Comparison of ENCODE assay signal across 24 cellular contexts in genomic region chr20:32071395-32072167, GRCh38. TPM values are rescaled to one million over a fixed set of nuclear protein-coding genes. Genes with fewer than 3 reads are reported as not detected.
DNase-seq lines count a peak whose midpoint lies in the region; ATAC-seq and TF ChIP-seq lines count a peak whose summit lies in the region.
"Had no signal": no experiment of that assay in that cellular context is flagged by ENCODE, and none has a peak within 500 bp of the region (broad histone marks: within the 10 kb centered on the region; RNA-seq: fewer than 3 reads in every experiment).

No MANE protein-coding gene starts in this region.

- no peak overlapping the region for H3K27ac Mint-ChIP-seq in GM23338
- H3K27ac Mint-ChIP-seq in dendritic cell treated with granulocyte-macrophage colony-stimulating factor and Interleukin-4, amounts not matched to agents 40 ng/mL and 50 ng/mL, for 4 days = peak overlapping the region; percentile 66
- H3K27ac Mint-ChIP-seq: CD8-positive, alpha-beta T cell had no signal

- H3K36me3 ChIP-seq in BLaER1 = no peaks in the 10 kb centered on the region
- H3K36me3 ChIP-seq in GM23338 (ENCODE audit: insufficient read depth) = no peaks in the 10 kb centered on the region
- peaks cover 0 to 55% (median 13%) of the 10 kb centered on the region in 6 donors for H3K36me3 ChIP-seq in spleen
- H3K36me3 ChIP-seq: SJSA1 had no signal

- 87 to 92% (median 90%) methylated on average over 15 to 17 of the region's 17 CpGs for WGBS in spleen, 5 donors

- no peak overlapping the region for H3K4me3 ChIP-seq in BLaER1
- no peak overlapping the region for H3K4me3 ChIP-seq in GM23338
- H3K4me3 ChIP-seq in spleen = peak overlapping the region in 1 of 8 donors; percentile 23
- H3K4me3 ChIP-seq: K562, PC-9, SJSA1 had no signal

- H3K27ac ChIP-seq in BLaER1 = peak overlapping the region; percentile 67
- no peak overlapping the region for H3K27ac ChIP-seq in GM23338 (ENCODE audit: low read depth)
- peak overlapping the region in 7 of 8 donors; percentile 15 to 92 (median 82) for H3K27ac ChIP-seq in spleen
- H3K27ac ChIP-seq: HL-60, PC-9, SJSA1 had no signal

- no peak for TF ChIP-seq POLR2A in spleen (IDR thresholded peaks at IDR 0.05)

- H3K4me2 ChIP-seq in BLaER1 (peak overlapping the region; percentile 54), GM23338 (no peak overlapping the region)
- H3K4me2 ChIP-seq: PC-9 had no signal

- peaks cover 4% of the 10 kb centered on the region; the same call in 1 of the 2 replicates for H3K9me2 ChIP-seq in GM23338 (ENCODE audit: insufficient read depth)

- no peak overlapping the region for H3K9ac ChIP-seq in BLaER1

- peak overlapping the region; percentile 56 for H2AFZ ChIP-seq in GM23338
- H2AFZ ChIP-seq: PC-9 had no signal

- intact Hi-C loops in dendritic cell treated with granulocyte-macrophage colony-stimulating factor and Interleukin-4, amounts not matched to agents 40 ng/mL and 50 ng/mL, for 4 days (cut with micrococcal nuclease) = no loop called here
- intact Hi-C loops in spleen (cut with DNase I; ENCODE audit: low total_unique reads) = no loop called here

- H3K27me3 ChIP-seq in BLaER1 (no peaks in the 10 kb centered on the region), GM23338 (ENCODE audit: insufficient read depth) (no peaks in the 10 kb centered on the region), spleen (replicated peaks in 1 of 7) (no peaks in the 10 kb centered on the region)
- H3K27me3 ChIP-seq: SJSA1 had no signal

- no peaks in the 10 kb centered on the region for H3F3A ChIP-seq in GM23338 (replicated peaks; ENCODE audit: low read depth)

- H3K9me3 Mint-ChIP-seq in GM23338 = peaks cover 10% of the 10 kb centered on the region; the same call in 2 of the 3 replicates
- no peaks in the 10 kb centered on the region for H3K9me3 Mint-ChIP-seq in dendritic cell treated with granulocyte-macrophage colony-stimulating factor and Interleukin-4, amounts not matched to agents 40 ng/mL and 50 ng/mL, for 4 days
- H3K9me3 Mint-ChIP-seq: CD8-positive, alpha-beta T cell had no signal

- ATAC-seq in GM23338 = no peak
- ATAC-seq: CD8-positive, alpha-beta T cell; K562; Right ventricle myocardium inferior had no signal

- H3K9me3 ChIP-seq in BLaER1 (no peaks in the 10 kb centered on the region), spleen (no peaks in the 10 kb centered on the region)
- H3K9me3 ChIP-seq: Caco-2, SJSA1 had no signal

- TF ChIP-seq CTCF in GM23338 (conservative IDR thresholded peaks at IDR 0.05; ENCODE audit: low read depth in 2 of 2) (no peak), spleen (IDR thresholded peaks at IDR 0.05 in 8 of 11, conservative IDR thresholded peaks at IDR 0.05 in 3 of 11) (no peak)

- peaks cover 3% of the 10 kb centered on the region; the same call in 2 of the 3 replicates for H3K4me1 Mint-ChIP-seq in GM23338
- H3K4me1 Mint-ChIP-seq in dendritic cell treated with granulocyte-macrophage colony-stimulating factor and Interleukin-4, amounts not matched to agents 40 ng/mL and 50 ng/mL, for 4 days (ENCODE audit: low read depth) = peaks cover 83% of the 10 kb centered on the region

- H3K4me1 ChIP-seq in BLaER1 (peaks cover 49% of the 10 kb centered on the region), GM23338 (ENCODE audit: insufficient read depth) (no peaks in the 10 kb centered on the region), spleen (peaks cover 0 to 67% (median 31%) of the 10 kb centered on the region in 6 donors)
- H3K4me1 ChIP-seq: Caco-2 had no signal

- H3K79me2 ChIP-seq in GM23338 (replicated peaks; ENCODE audit: insufficient read depth) = no peaks in the 10 kb centered on the region

- no peaks in the 10 kb centered on the region for H3K27me3 Mint-ChIP-seq in GM23338 (ENCODE audit: insufficient read depth, low read depth, poor library complexity)
- no peaks in the 10 kb centered on the region for H3K27me3 Mint-ChIP-seq in dendritic cell treated with granulocyte-macrophage colony-stimulating factor and Interleukin-4, amounts not matched to agents 40 ng/mL and 50 ng/mL, for 4 days

- DNase-seq in GM23338 (ENCODE audit: low spot score) = no peak
- no peak for DNase-seq in spleen
- no peak for DNase-seq in activated gamma-delta T cell (lab: John Stamatoyannopoulos, UW)
- DNase-seq in germinal center (ENCODE audit: low spot score) = no peak
- DNase-seq in NCI-H82 (lab: John Stamatoyannopoulos, UW) = no peak
- DNase-seq: C1 segment of cervical spinal cord; Caco-2; CD8-positive, alpha-beta T cell; GDM1; NCI-H1105; NCI-H1436 treated with DMSO at 0.1 percent for 48 hours; NCI-H187 treated with DMSO at 0.1 percent for 48 hours; NCI-H446; PC-9 had no signal

- H3K4me3 Mint-ChIP-seq in GM23338 = no peak overlapping the region
- no peak overlapping the region for H3K4me3 Mint-ChIP-seq in dendritic cell treated with granulocyte-macrophage colony-stimulating factor and Interleukin-4, amounts not matched to agents 40 ng/mL and 50 ng/mL, for 4 days
- H3K4me3 Mint-ChIP-seq: CD8-positive, alpha-beta T cell had no signal

- no peaks in the 10 kb centered on the region for H3K36me3 Mint-ChIP-seq in GM23338 (ENCODE audit: low read depth)
- H3K36me3 Mint-ChIP-seq in dendritic cell treated with granulocyte-macrophage colony-stimulating factor and Interleukin-4, amounts not matched to agents 40 ng/mL and 50 ng/mL, for 4 days (ENCODE audit: low read depth) = peaks cover 89% of the 10 kb centered on the region
- H3K36me3 Mint-ChIP-seq: CD8-positive, alpha-beta T cell had no signal

- no peaks in the 10 kb centered on the region for H4K20me1 ChIP-seq in BLaER1
- H4K20me1 ChIP-seq in GM23338 (replicated peaks; ENCODE audit: insufficient read depth) = no peaks in the 10 kb centered on the region

TF ChIP-seq in GM23338, 12 proteins besides CTCF, POLR2A, EP300 and RAD21 (continues in another document):
- TF ChIP-seq JUNB (IDR thresholded peaks at IDR 0.05; ENCODE audit: unreplicated experiment) (no peak), STAT1 (IDR thresholded peaks at IDR 0.05; ENCODE audit: unreplicated experiment) (no peak), ZNF114 (CRISPR knock-in tag; IDR thresholded peaks at IDR 0.05) (no peak), REST (IDR thresholded peaks at IDR 0.05; ENCODE audit: unreplicated experiment) (no peak), NANOG (IDR thresholded peaks at IDR 0.05; ENCODE audit: borderline replicate concordance) (no peak), ETS1 (IDR thresholded peaks at IDR 0.05) (no peak), ZNF331 (CRISPR knock-in tag; IDR thresholded peaks at IDR 0.05; ENCODE audit: low read depth) (no peak), EZH2phosphoT487 (IDR thresholded peaks at IDR 0.05; ENCODE audit: unreplicated experiment) (no peak)

RNA-seq across cellular contexts. Expression of gene HCK, which starts 19.5 kb away (rescaled TPM):
- total RNA-seq in GM23338 (2014; rRNA removed; shearing (Covaris generic)) = 0.97 and 1.2 TPM in 2 replicates
- polyA plus RNA-seq in GM23338 (2016; fragmentation: Nextera tagmentation; extraction: Ambion mirVana) (0.43 TPM in 1 of 2 replicates, not detected in the other), spleen (10 to 100 TPM; 44.3 to 76.4 (median 53.0) TPM)
- total RNA-seq in spleen = 100 to 1,000 TPM; 139 to 341 (median 155) TPM
- total RNA-seq: A172, Caco-2, LHCN-M2, MCF 10A, PC-9, RPMI7951, SJSA1 had no signal

RNA-seq across cellular contexts. Expression of gene TM9SF4, which starts 37.9 kb away (rescaled TPM):
- total RNA-seq in GM23338 (2014; rRNA removed; shearing (Covaris generic)) = 47.5 and 52.6 TPM in 2 replicates
- polyA plus RNA-seq in GM23338 (2016; fragmentation: Nextera tagmentation; extraction: Ambion mirVana) = 20.3 and 20.4 TPM in 2 replicates
- total RNA-seq in spleen = 10 to 100 TPM; 33.6 to 58.3 (median 42.7) TPM
- polyA plus RNA-seq in spleen = 10 to 100 TPM; 12.0 to 13.7 (median 13.3) TPM

Comparison
In these comparisons a context has a peak if more than half of its experiments do, and no peak if none do; other contexts are left out.
1. RNA of gene HCK, which starts 19.5 kb away (total RNA-seq): 139 to 341 TPM in spleen; 0.97 to 1.2 TPM in GM23338; every median in the first group is over 10 times any median in the second.